ENCODE assay signal across 1 cellular context in the genomic region with DNA sequence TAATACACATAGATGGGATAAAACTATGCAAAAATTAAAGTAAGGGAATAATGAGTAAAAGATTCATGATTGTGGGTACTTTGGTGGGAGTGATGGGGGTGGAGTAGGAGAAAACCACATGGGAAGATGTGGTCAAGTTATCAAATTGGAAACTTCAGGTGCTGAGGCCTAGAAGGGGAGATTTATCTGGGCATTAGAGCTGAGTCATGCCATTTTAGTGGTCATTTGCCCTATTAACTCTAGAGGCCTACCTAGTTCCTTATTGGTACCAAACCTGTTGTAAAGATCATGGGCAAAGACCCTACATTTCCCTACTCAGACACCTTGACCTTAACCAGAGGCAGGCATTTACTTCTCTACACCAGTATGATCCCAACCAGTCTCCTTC.
TF ChIP-seq lines count a peak whose summit lies in the region.

No MANE protein-coding gene starts in this region.

TF ChIP-seq in K562, 482 proteins besides CTCF, POLR2A, EP300 and RAD21 (continued from another document):
- TF ChIP-seq, protein P1, sequence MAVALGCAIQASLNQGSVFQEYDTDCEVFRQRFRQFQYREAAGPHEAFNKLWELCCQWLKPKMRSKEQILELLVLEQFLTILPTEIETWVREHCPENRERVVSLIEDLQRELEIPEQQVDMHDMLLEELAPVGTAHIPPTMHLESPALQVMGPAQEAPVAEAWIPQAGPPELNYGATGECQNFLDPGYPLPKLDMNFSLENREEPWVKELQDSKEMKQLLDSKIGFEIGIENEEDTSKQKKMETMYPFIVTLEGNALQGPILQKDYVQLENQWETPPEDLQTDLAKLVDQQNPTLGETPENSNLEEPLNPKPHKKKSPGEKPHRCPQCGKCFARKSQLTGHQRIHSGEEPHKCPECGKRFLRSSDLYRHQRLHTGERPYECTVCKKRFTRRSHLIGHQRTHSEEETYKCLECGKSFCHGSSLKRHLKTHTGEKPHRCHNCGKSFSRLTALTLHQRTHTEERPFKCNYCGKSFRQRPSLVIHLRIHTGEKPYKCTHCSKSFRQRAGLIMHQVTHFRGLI (CRISPR knock-in tag; IDR thresholded peaks at IDR 0.05): no peak
